8 cellular contexts compared by ENCODE assay signal in the genomic region with DNA sequence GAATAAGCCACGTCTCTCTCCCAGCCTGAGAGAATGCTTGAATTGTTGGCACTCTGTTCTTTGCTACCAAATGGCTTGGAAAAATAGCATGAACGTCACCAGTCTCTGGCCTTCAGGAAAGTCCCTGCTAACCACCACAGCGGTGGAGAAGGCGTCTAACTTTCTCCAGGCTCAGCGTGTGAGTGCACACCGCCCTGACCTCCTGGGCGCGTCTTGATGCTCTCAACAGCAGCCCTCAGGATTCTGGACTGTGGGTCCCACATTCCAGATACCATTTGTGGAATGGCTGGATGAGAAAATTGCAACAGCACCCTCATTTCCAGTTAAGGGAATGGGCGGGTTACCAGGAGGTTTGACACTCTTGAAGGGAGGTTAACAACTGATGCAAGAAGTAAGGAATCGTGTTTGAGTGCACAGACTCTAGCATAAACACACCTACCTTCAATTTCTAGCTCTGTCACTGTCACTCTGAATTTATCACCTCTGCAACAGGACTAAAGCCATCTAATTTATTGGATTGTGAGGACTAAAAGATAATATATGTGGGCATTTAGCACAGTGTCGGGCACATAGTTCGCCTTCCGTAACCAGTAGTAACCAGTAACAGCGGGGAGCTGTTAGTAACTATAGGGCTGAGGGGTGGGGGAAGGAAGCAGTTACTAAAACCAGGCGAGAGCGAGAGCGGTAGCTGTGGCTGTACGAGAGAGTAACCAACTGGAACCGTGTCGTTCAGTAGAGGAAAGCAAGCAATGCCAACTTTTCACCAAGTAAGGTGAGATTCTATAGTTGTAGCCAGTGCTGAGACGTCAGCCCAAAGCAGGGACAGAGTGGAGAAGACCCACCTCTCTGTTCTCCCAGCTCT. TPM values are rescaled to one million over a fixed set of nuclear protein-coding genes. Genes with fewer than 3 reads are reported as not detected.
A peak's percentile ranks its signal among the peaks of the same experiment; 100 is the strongest.
DNase-seq lines count a peak whose midpoint lies in the region; ATAC-seq lines count a peak whose summit lies in the region.

No MANE protein-coding gene starts in this region.

- H3K36me3 ChIP-seq in MG63 (no peaks in the 10 kb centered on the region), iPS DF 6.9 (ENCODE audit: control insufficient read depth, insufficient read depth, low read length) (no peaks in the 10 kb centered on the region)

- H3K27ac Mint-ChIP-seq in activated naive CD4-positive, alpha-beta T cell treated with anti-CD3 and anti-CD28 coated beads, Interleukin-2, amount 50 U/mL, for 72 hours = peak overlapping the region; percentile 98 to 99

- no CpG with 5 or more reads among the region's 21 CpGs for WGBS in iPS DF 6.9 (ENCODE audit: insufficient coverage, insufficient read length)

- peak overlapping the region; percentile 81 for H3K4me3 ChIP-seq in GM08714 (ENCODE audit: low read length)
- H3K4me3 ChIP-seq in MG63 = peak overlapping the region; percentile 65
- H3K4me3 ChIP-seq in iPS DF 6.9 (ENCODE audit: low read length) = peak overlapping the region; percentile 78; the same call in 1 of the 2 replicates

- no peaks in the 10 kb centered on the region for H3K27me3 ChIP-seq in MG63
- H3K27me3 ChIP-seq in iPS DF 6.9 (ENCODE audit: control insufficient read depth, insufficient read depth, low read length) = no peaks in the 10 kb centered on the region

- H3K4me1 ChIP-seq in iPS DF 6.9 (ENCODE audit: control insufficient read depth, insufficient read depth, low read length) = peaks cover 3% of the 10 kb centered on the region; the same call in 1 of the 2 replicates

- no peak overlapping the region for H3K27ac ChIP-seq in iPS DF 6.9 (ENCODE audit: low read length)

- DNase-seq in MG63 = no peak
- DNase-seq in activated naive CD4-positive, alpha-beta T cell treated with anti-CD3 and anti-CD28 coated beads, Interleukin-2, amount 50 U/mL, for 72 hours (ENCODE audit: low spot score in 2 of 2) = peak in 1 of 2 donors; percentile 74
- no peak for DNase-seq in iPS DF 6.9 (ENCODE audit: low read depth, low spot score)
- DNase-seq in stimulated activated CD4-positive, alpha-beta T cell treated with anti-CD3 and anti-CD28 coated beads, Interleukin-1b, Interleukin-23, amount 100 ng/mL, for 48 hours = peak; percentile 59
- DNase-seq in GF-D8 (lab: John Stamatoyannopoulos, UW) = no peak
- DNase-seq in superior temporal gyrus (ENCODE audit: extremely low spot score) = no peak

- ATAC-seq in GM21786 (IDR thresholded peaks at IDR 0.05; ENCODE audit: unreplicated experiment) = peak; percentile 73
- ATAC-seq in activated naive CD4-positive, alpha-beta T cell treated with anti-CD3 and anti-CD28 coated beads, Interleukin-2, amount 50 U/mL, for 72 hours = peak; percentile 36 to 41

- H3K9me3 ChIP-seq in MG63 (no peaks in the 10 kb centered on the region), iPS DF 6.9 (ENCODE audit: control insufficient read depth, insufficient read depth, low read length) (no peaks in the 10 kb centered on the region)

- peaks cover 0 to 3% of the 10 kb centered on the region in 2 donors for H3K9me3 Mint-ChIP-seq in activated naive CD4-positive, alpha-beta T cell treated with anti-CD3 and anti-CD28 coated beads, Interleukin-2, amount 50 U/mL, for 72 hours

- H3K36me3 Mint-ChIP-seq in activated naive CD4-positive, alpha-beta T cell treated with anti-CD3 and anti-CD28 coated beads, Interleukin-2, amount 50 U/mL, for 72 hours = peaks cover 31 to 40% of the 10 kb centered on the region in 2 donors

RNA-seq across cellular contexts. Expression of a gene that starts 0.8 kb away (rescaled TPM):
- total RNA-seq in MG63 (2014; rRNA removed; shearing (Covaris generic); ENCODE audit: low replicate concordance) = 12.9 and 14.1 TPM in 2 replicates
- total RNA-seq in activated naive CD4-positive, alpha-beta T cell treated with anti-CD3 and anti-CD28 coated beads, Interleukin-2, amount 50 U/mL, for 72 hours = 10 to 100 TPM; 30.3 to 48.5 TPM

RNA-seq across cellular contexts. Expression of a gene that starts 11.8 kb away (rescaled TPM):
- total RNA-seq in MG63 (2014; rRNA removed; shearing (Covaris generic); ENCODE audit: low replicate concordance) = 0.05 and 0.13 TPM in 2 replicates
- 10 to 100 TPM; 34.5 to 65.5 TPM for total RNA-seq in activated naive CD4-positive, alpha-beta T cell treated with anti-CD3 and anti-CD28 coated beads, Interleukin-2, amount 50 U/mL, for 72 hours

Comparison
In these comparisons a context has a peak if more than half of its experiments do, and no peak if none do; other contexts are left out.
1. RNA of a gene that starts 11.8 kb away (total RNA-seq): 34.5 to 65.5 TPM in activated naive CD4-positive, alpha-beta T cell treated with anti-CD3 and anti-CD28 coated beads, Interleukin-2, amount 50 U/mL, for 72 hours; 0.05 to 0.13 TPM in MG63; every median in the first group is over 10 times any median in the second.
2. Peak in every context shown above with its lines, with median percentiles within 50 percentile points of each other: H3K4me3 ChIP-seq.